In genomic region chr19:38990949-38991697, GRCh38 we compare ENCODE assay signal across 19 cellular contexts. TPM values are rescaled to one million over a fixed set of nuclear protein-coding genes. Genes with fewer than 3 reads are reported as not detected.
DNase-seq lines count a peak whose midpoint lies in the region; ATAC-seq and TF ChIP-seq lines count a peak whose summit lies in the region.
"Had no signal": no experiment of that assay in that cellular context is flagged by ENCODE, and none has a peak within 500 bp of the region (broad histone marks: within the 10 kb centered on the region; RNA-seq: fewer than 3 reads in every experiment).

No MANE protein-coding gene starts in this region.

- H3K4me3 ChIP-seq in right cardiac atrium (ENCODE audit: low read length) = no peak overlapping the region
- no peak overlapping the region for H3K4me3 ChIP-seq in right atrium auricular region
- no peak overlapping the region for H3K4me3 ChIP-seq in Panc1 (ENCODE audit: low read depth in 2 of 2, low read length in 2 of 2)
- H3K4me3 ChIP-seq in aorta (ENCODE audit: low read length in 2 of 2) = no peak overlapping the region
- no peak overlapping the region for H3K4me3 ChIP-seq in Karpas-422 (ENCODE audit: low read length)
- H3K4me3 ChIP-seq: coronary artery, sigmoid colon had no signal

- no peaks in the 10 kb centered on the region for H3K9me2 ChIP-seq in Karpas-422 (replicated peaks; ENCODE audit: insufficient read depth, low read length)

- in situ Hi-C loops in Panc1 (cut with HindIII; ENCODE audit: low pct_unique_long_range_greater_than_20kb, low sequenced_read_pairs) = loop anchor here (25.0 kb wide), 1 partner anchor 946 kb away; the partner anchor contains the start of gene FCGBP

- H3K4me1 ChIP-seq in right cardiac atrium (ENCODE audit: control insufficient read depth, insufficient read depth, low read length) (peaks cover 1% of the 10 kb centered on the region), right atrium auricular region (no peaks in the 10 kb centered on the region), Panc1 (ENCODE audit: control insufficient read depth, insufficient read depth, low read length) (peaks cover 14% of the 10 kb centered on the region), aorta (ENCODE audit: control insufficient read depth in 1 of 2, insufficient read depth in 2 of 2, low read length in 2 of 2) (no peaks in the 10 kb centered on the region), Karpas-422 (ENCODE audit: low read length) (no peaks in the 10 kb centered on the region)
- H3K4me1 ChIP-seq: sigmoid colon had no signal

- intact Hi-C loops in right cardiac atrium (cut with DNase I) = no loop called here
- intact Hi-C loops in Panc1 (cut with micrococcal nuclease; ENCODE audit: unreplicated experiment) = no loop called here
- intact Hi-C loops in aorta (cut with DNase I) = no loop called here

- no peaks in the 10 kb centered on the region for H3K9me3 ChIP-seq in right cardiac atrium (ENCODE audit: control insufficient read depth, low read length)
- H3K9me3 ChIP-seq in right atrium auricular region = no peaks in the 10 kb centered on the region
- no peaks in the 10 kb centered on the region for H3K9me3 ChIP-seq in Panc1 (ENCODE audit: control insufficient read depth, insufficient read depth, low read depth, low read length)
- peaks cover 6% of the 10 kb centered on the region for H3K9me3 ChIP-seq in aorta (ENCODE audit: control insufficient read depth, low read length)
- no peaks in the 10 kb centered on the region for H3K9me3 ChIP-seq in Karpas-422 (ENCODE audit: low read length)

- CTCF ChIA-PET in Panc1 (lab: Charles Lee) = interaction anchor here (0.5 to 4.8 kb wide), 5 partner anchors 16 to 1203 kb away, joined by 3 to 36 read pairs (median 5); partner anchors contain the start of gene FBXO17

- no peak for TF ChIP-seq CTCF in right atrium auricular region (IDR thresholded peaks at IDR 0.05)
- no peak for TF ChIP-seq CTCF in Panc1 (IDR thresholded peaks at IDR 0.05)

- H3K4me2 ChIP-seq in Karpas-422 (ENCODE audit: low read depth, low read length, poor library complexity, severe bottlenecking) = no peak overlapping the region

- no TSS peak for BruUV-seq in Panc1 (replicated peaks; lab: Mats Ljungman, UMichigan)

- H3K27ac ChIP-seq in right cardiac atrium (ENCODE audit: low read length) (no peak overlapping the region), right atrium auricular region (no peak overlapping the region), Panc1 (ENCODE audit: low read length) (no peak overlapping the region), aorta (ENCODE audit: low read depth in 1 of 2, low read length in 2 of 2) (no peak overlapping the region), Karpas-422 (ENCODE audit: low read length) (no peak overlapping the region)
- H3K27ac ChIP-seq: coronary artery, sigmoid colon, WERI-Rb-1 had no signal

- H3K27me3 ChIP-seq in right cardiac atrium (ENCODE audit: control insufficient read depth, insufficient read depth) (no peaks in the 10 kb centered on the region), right atrium auricular region (no peaks in the 10 kb centered on the region), Panc1 (ENCODE audit: control insufficient read depth, insufficient read depth, low read length) (no peaks in the 10 kb centered on the region), aorta (ENCODE audit: control insufficient read depth in 1 of 2, insufficient read depth in 2 of 2, low read length in 1 of 2) (peaks cover 0 to 13% of the 10 kb centered on the region in 2 donors), Karpas-422 (ENCODE audit: low read length) (no peaks in the 10 kb centered on the region)
- H3K27me3 ChIP-seq: sigmoid colon had no signal

- H3K9ac ChIP-seq in Karpas-422 (ENCODE audit: low read length) = no peak overlapping the region

- no peaks in the 10 kb centered on the region for H3K36me3 ChIP-seq in right atrium auricular region
- no peaks in the 10 kb centered on the region for H3K36me3 ChIP-seq in Panc1 (ENCODE audit: control insufficient read depth, insufficient read depth, low read length)
- no peaks in the 10 kb centered on the region for H3K36me3 ChIP-seq in aorta (ENCODE audit: control insufficient read depth in 1 of 2, insufficient read depth in 2 of 2, low read length in 1 of 2)
- no peaks in the 10 kb centered on the region for H3K36me3 ChIP-seq in Karpas-422 (ENCODE audit: insufficient read depth, low read length)
- H3K36me3 ChIP-seq: sigmoid colon, WERI-Rb-1 had no signal

- H4K20me1 ChIP-seq in Karpas-422 (ENCODE audit: insufficient read depth, low read depth, low read length) = no peaks in the 10 kb centered on the region

- no peaks in the 10 kb centered on the region for H3K79me2 ChIP-seq in Karpas-422 (ENCODE audit: low read length)

- peak; percentile 17 to 65 (median 63) for DNase-seq in right cardiac atrium
- no peak for DNase-seq in right atrium auricular region (ENCODE audit: low spot score)
- no peak for DNase-seq in Panc1 (ENCODE audit: low read depth, low spot score)
- no peak for DNase-seq in left lobe of liver (ENCODE audit: low spot score)
- peak in 1 of 2 donors; percentile 56 for DNase-seq in aorta
- no peak for DNase-seq in Karpas-422
- DNase-seq: activated CD4-positive, alpha-beta T cell treated with anti-CD3 and anti-CD28 coated beads, Interleukin-2, amount 50 U/mL, for 48 hours; activated naive CD4-positive, alpha-beta T cell treated with anti-CD3 and anti-CD28 coated beads, Interleukin-2, amount 10 ng/mL, durations not matched to agents 7 days and 5 days; CD4-positive, CD25-positive, alpha-beta regulatory T cell; DMS53; left cardiac atrium; sigmoid colon; stimulated activated CD4-positive, alpha-beta T cell treated with anti-CD3 and anti-CD28 coated beads, Interleukin-2, amount 100 ng/mL, for 24 hours; trophoblast cell had no signal

- peak; percentile 59 to 81 for ATAC-seq in right cardiac atrium
- peak; percentile 22 for ATAC-seq in Panc1
- peak; percentile 18 for ATAC-seq in left lobe of liver
- peak; percentile 59 for ATAC-seq in aorta (ENCODE audit: low FRiP score)
- ATAC-seq in HG02852 (IDR thresholded peaks at IDR 0.05; ENCODE audit: unreplicated experiment) = no peak
- ATAC-seq in HG03442 (IDR thresholded peaks at IDR 0.05; ENCODE audit: unreplicated experiment) = no peak

- no peak overlapping the region for H2AFZ ChIP-seq in Karpas-422 (ENCODE audit: low read length)

- POLR2A ChIA-PET in Panc1 (lab: Charles Lee) = interaction anchor here (0.6 kb wide), 1 partner anchor 1152 kb away, joined by 14 read pairs; no protein-coding TSS in a partner anchor

- 55% methylated on average over 13 of the region's 13 CpGs for WGBS in right cardiac atrium
- WGBS in aorta, 2 donors = 60 to 66% methylated on average over 13 of the region's 13 CpGs

RNA-seq across cellular contexts. Expression of gene FBXO17, which starts 15.6 kb away (rescaled TPM):
- total RNA-seq in right cardiac atrium (10 to 100 TPM in 3 of 4 donors, 1 to 10 TPM in 1; 8.5 to 12.9 (median 11.7) TPM), right atrium auricular region (10 to 100 TPM in 1 of 2 donors, 1 to 10 TPM in 1; 5.7 to 13.1 TPM), Panc1 (2021; ENCODE audit: unreplicated experiment) (411 TPM), left lobe of liver (64.3 TPM), aorta (10 to 100 TPM; 23.6 to 33.0 TPM)
- polyA plus RNA-seq in right cardiac atrium (8.2 TPM), aorta (10 to 100 TPM in 1 of 2 donors, 1 to 10 TPM in 1; 8.3 to 26.0 TPM)
- 421 TPM for polyA plus RNA-seq in Panc1 (2012; ENCODE audit: insufficient read length)
- total RNA-seq in Karpas-422 (2014; rRNA removed; shearing (Covaris generic); ENCODE audit: low replicate concordance) = not detected in 2 replicates
- total RNA-seq: CD4-positive, CD25-positive, alpha-beta regulatory T cell had no signal

RNA-seq across cellular contexts. Expression of gene FBXO27, which starts 41.2 kb away (rescaled TPM):
- 10 to 100 TPM; 18.4 to 26.4 (median 20.2) TPM for total RNA-seq in right cardiac atrium
- 10.9 TPM for polyA plus RNA-seq in right cardiac atrium
- total RNA-seq in right atrium auricular region = 1 to 10 TPM; 5.1 to 7.2 TPM
- total RNA-seq in Panc1 (2021; ENCODE audit: unreplicated experiment) = 443 TPM
- polyA plus RNA-seq in Panc1 (2012; ENCODE audit: insufficient read length) = 429 TPM
- total RNA-seq in left lobe of liver = 15.9 TPM
- total RNA-seq in aorta = 1 to 10 TPM; 5.0 to 8.6 TPM
- 1 to 10 TPM in 1 of 2 donors, under 1 TPM in 1; 0.25 to 2.8 TPM for polyA plus RNA-seq in aorta
- not detected in 2 replicates for total RNA-seq in Karpas-422 (2014; rRNA removed; shearing (Covaris generic); ENCODE audit: low replicate concordance)
- total RNA-seq: mononuclear cell had no signal

Comparison
In these comparisons a context has a peak if more than half of its experiments do, and no peak if none do; other contexts are left out.
1. DNase-seq: peak in right cardiac atrium (3 of 3); none in right atrium auricular region (single experiment), Panc1 (single experiment), left lobe of liver (single experiment) and Karpas-422 (single experiment).
2. ATAC-seq: peak in right cardiac atrium (2 of 2), Panc1 (single experiment), left lobe of liver (single experiment) and aorta (single experiment); none in HG02852 (single experiment) and HG03442 (single experiment).
3. RNA of gene FBXO27, which starts 41.2 kb away (total RNA-seq): 443 TPM in Panc1 (single experiment); 18.4 to 26.4 TPM in right cardiac atrium, 15.9 TPM in left lobe of liver (single experiment), 5.0 to 8.6 TPM in aorta, 5.1 to 7.2 TPM in right atrium auricular region and not detected in Karpas-422; every median in the first group is over 10 times any median in the second.